In the genomic region with DNA sequence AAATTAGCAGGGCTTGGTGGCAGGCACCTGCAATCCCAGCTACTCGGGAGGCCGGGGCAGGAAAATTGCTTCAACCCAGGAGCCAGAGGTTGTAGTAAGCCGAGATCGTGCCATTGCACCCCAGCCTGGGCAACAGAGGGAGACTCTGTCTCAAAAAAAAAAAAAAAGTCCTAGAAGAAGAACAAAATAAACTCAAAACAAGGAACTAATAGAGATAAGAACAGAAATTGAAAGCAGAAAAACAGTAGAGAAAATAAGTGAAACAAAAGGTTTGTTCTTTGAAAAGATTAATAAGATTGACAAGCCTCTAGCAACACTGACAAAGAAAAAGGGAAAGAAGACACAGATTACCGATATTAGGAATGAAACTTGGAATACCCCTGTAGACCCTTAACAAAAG, we compare ENCODE assay signal across 22 cellular contexts.
"Had no signal": no experiment of that assay in that cellular context is flagged by ENCODE, and none has a peak within 500 bp of the region (broad histone marks: within the 10 kb centered on the region; RNA-seq: fewer than 3 reads in every experiment).

No MANE protein-coding gene starts in this region.

- H3K36me3 ChIP-seq: breast epithelium, gastroesophageal sphincter, pancreas, thyroid gland, upper lobe of right lung had no signal

- H3K27ac ChIP-seq: breast epithelium, coronary artery, gastroesophageal sphincter, pancreas, thyroid gland, upper lobe of right lung had no signal

- ATAC-seq: activated CD8-positive, alpha-beta T cell treated with anti-CD3 and anti-CD28 coated beads, Interleukin-2, amount 10 ng/mL, durations not matched to agents 7 days and 5 days; activated naive CD4-positive, alpha-beta T cell treated with anti-CD3 and anti-CD28 coated beads, Interleukin-2, amount 50 U/mL, for 72 hours; activated T-helper 17 cell treated with anti-CD3 and anti-CD28 coated beads, Interleukin-2, amount 50 U/mL, for 72 hours; gastroesophageal sphincter; pancreas; right cardiac atrium; T-helper 17 cell; upper lobe of right lung had no signal

- H3K9me3 ChIP-seq: breast epithelium, pancreas, thyroid gland, upper lobe of right lung had no signal

- H3K4me1 ChIP-seq: breast epithelium, gastroesophageal sphincter, pancreas, upper lobe of right lung had no signal

- H3K27me3 ChIP-seq: breast epithelium, pancreas, thyroid gland, upper lobe of right lung had no signal

- H3K4me3 ChIP-seq: breast epithelium, coronary artery, gastroesophageal sphincter, pancreas, thyroid gland, upper lobe of right lung had no signal

- DNase-seq: activated CD4-positive, alpha-beta T cell treated with anti-CD3 and anti-CD28 coated beads for 48 hours; activated CD4-positive, CD25-positive, alpha-beta regulatory T cell; activated CD8-positive, alpha-beta memory T cell treated with anti-CD3 and anti-CD28 coated beads, Interleukin-2, amount 50 U/mL, for 4 hours; activated CD8-positive, alpha-beta T cell treated with anti-CD3 and anti-CD28 coated beads, Interleukin-2, amount 10 ng/mL, durations not matched to agents 7 days and 5 days; amniotic stem cell; cerebellar nuclear complex; hypothalamus; mesenchymal stem cell; nephron progenitor cell; right cardiac atrium; stimulated activated CD4-positive, alpha-beta T cell treated with anti-CD3 and anti-CD28 coated beads, Interleukin-12 subunit alpha, Interleukin-12 subunit beta, amount 100 ng/mL, for 4 hours; stimulated activated CD4-positive, alpha-beta T cell treated with anti-CD3 and anti-CD28 coated beads, Interleukin-4, amount 100 ng/mL, for 4 hours; substantia nigra; T-helper 17 cell; thyroid gland had no signal
